13 cellular contexts compared by ENCODE assay signal in genomic region chr17:19723967-19724366, GRCh38. TPM values are rescaled to one million over a fixed set of nuclear protein-coding genes. Genes with fewer than 3 reads are reported as not detected.
DNase-seq lines count a peak whose midpoint lies in the region; ATAC-seq, FAIRE-seq and TF ChIP-seq lines count a peak whose summit lies in the region.
"Had no signal": no experiment of that assay in that cellular context is flagged by ENCODE, and none has a peak within 500 bp of the region (broad histone marks: within the 10 kb centered on the region; RNA-seq: fewer than 3 reads in every experiment).

No MANE protein-coding gene starts in this region.

- H3K36me3 ChIP-seq in CD4-positive, alpha-beta memory T cell (ENCODE audit: insufficient read depth, low read length), result no peaks in the 10 kb centered on the region
- H3K36me3 ChIP-seq in MG63, result no peaks in the 10 kb centered on the region
- H3K36me3 ChIP-seq in endothelial cell of umbilical vein (ENCODE audit: control insufficient read depth in 2 of 2, extremely low read depth in 1 of 2, insufficient read depth in 2 of 2, low read length in 2 of 2), result no peaks in the 10 kb centered on the region
- H3K36me3 ChIP-seq in psoas muscle (ENCODE audit: insufficient read depth in 1 of 2, low read depth in 1 of 2), result no peaks in the 10 kb centered on the region
- H3K36me3 ChIP-seq in SJCRH30, result no peaks in the 10 kb centered on the region

- H3K9me3 ChIP-seq in CD4-positive, alpha-beta memory T cell (ENCODE audit: control insufficient read depth in 1 of 2, low read length in 2 of 2), result no peaks in the 10 kb centered on the region
- H3K9me3 ChIP-seq in MG63, result no peaks in the 10 kb centered on the region
- no peaks in the 10 kb centered on the region for H3K9me3 ChIP-seq in endothelial cell of umbilical vein (replicated peaks; ENCODE audit: control insufficient read depth, insufficient read depth, low read length)
- no peaks in the 10 kb centered on the region for H3K9me3 ChIP-seq in psoas muscle
- H3K9me3 ChIP-seq in SJCRH30 (replicated peaks), result peaks cover 3% of the 10 kb centered on the region; the same call in 1 of the 2 replicates

- DNase-seq in CD4-positive, alpha-beta memory T cell, result no peak
- DNase-seq in MG63 (peak; percentile 59), endothelial cell of umbilical vein (ENCODE audit: low read depth, low spot score) (no peak), psoas muscle (peak in 1 of 2 donors; percentile 23), ecto neural progenitor cell (ENCODE audit: low spot score) (no peak), SJCRH30 (no peak), SW 1271 (lab: John Stamatoyannopoulos, UW) (no peak)
- no peak for DNase-seq in NK-92 treated with Interleukin-12 subunit alpha and Interleukin-12 subunit beta, amount 100 ng/mL, for 24 hours (lab: John Stamatoyannopoulos, UW)
- DNase-seq: activated CD4-positive, alpha-beta T cell treated with anti-CD3 and anti-CD28 coated beads, Interleukin-2, amount 10 ng/mL, durations not matched to agents 24 days and 14 days; COR-L47; NCI-H774 had no signal

- H3K4me1 ChIP-seq in CD4-positive, alpha-beta memory T cell (ENCODE audit: insufficient read depth, low read length), result peaks cover 21% of the 10 kb centered on the region
- H3K4me1 ChIP-seq in endothelial cell of umbilical vein (ENCODE audit: control insufficient read depth, extremely low read depth, insufficient read depth, low read length) (peaks cover 15% of the 10 kb centered on the region), psoas muscle (peaks cover 33% of the 10 kb centered on the region), SJCRH30 (peaks cover 25% of the 10 kb centered on the region)

- no peak for FAIRE-seq in endothelial cell of umbilical vein (lab: Jason Lieb, UNC)

- H3K4me1 Mint-ChIP-seq in CD4-positive, alpha-beta memory T cell, result peaks cover 16 to 41% (median 23%) of the 10 kb centered on the region in 4 donors

- H4K20me1 ChIP-seq in endothelial cell of umbilical vein (replicated peaks; ENCODE audit: control insufficient read depth, extremely low read depth, insufficient read depth, low read length), result no peaks in the 10 kb centered on the region

- no peaks in the 10 kb centered on the region for H3K27me3 Mint-ChIP-seq in CD4-positive, alpha-beta memory T cell

- H3K4me3 ChIP-seq in CD4-positive, alpha-beta memory T cell (ENCODE audit: low read length in 2 of 2), result peak overlapping the region in 1 of 2 donors; percentile 9
- no peak overlapping the region for H3K4me3 ChIP-seq in MG63
- H3K4me3 ChIP-seq in endothelial cell of umbilical vein (replicated peaks in 1 of 3; ENCODE audit: insufficient read depth in 1 of 3, low read depth in 1 of 3, low read length in 3 of 3), result no peak overlapping the region
- peak overlapping the region; percentile 55 for H3K4me3 ChIP-seq in psoas muscle
- H3K4me3 ChIP-seq in SJCRH30, result no peak overlapping the region

- H3K9me3 Mint-ChIP-seq in CD4-positive, alpha-beta memory T cell, result peaks cover 0 to 3% (median 0%) of the 10 kb centered on the region in 8 donors
- H3K9me3 Mint-ChIP-seq: activated CD4-positive, alpha-beta T cell treated with anti-CD3 and anti-CD28 coated beads, Interleukin-2, amount 10 ng/mL, durations not matched to agents 24 days and 14 days; activated naive CD4-positive, alpha-beta T cell treated with anti-CD3 and anti-CD28 coated beads, Interleukin-2, amount 10 ng/mL, durations not matched to agents 7 days and 5 days had no signal

- CTCF ChIA-PET in CD4-positive, alpha-beta memory T cell (lab: Charles Lee; ENCODE audit: partially characterized antibody), result interaction anchor here (0.9 to 2.2 kb wide), 4 partner anchors 11 to 209 kb away, joined by 3 to 7 read pairs (median 5); no protein-coding TSS in a partner anchor
- CTCF ChIA-PET in endothelial cell of umbilical vein (lab: Charles Lee), result interaction anchor here (0.7 to 1.1 kb wide), 2 partner anchors 39 to 1333 kb away, joined by 3 to 4 read pairs; no protein-coding TSS in a partner anchor

- H3K79me2 ChIP-seq in endothelial cell of umbilical vein (ENCODE audit: control insufficient read depth, insufficient read depth, low read length), result no peaks in the 10 kb centered on the region

- no TSS peak for BruUV-seq in endothelial cell of umbilical vein (replicated peaks; lab: Mats Ljungman, UMichigan)

- ATAC-seq in psoas muscle, result no peak

- POLR2A ChIA-PET in CD4-positive, alpha-beta memory T cell (lab: Charles Lee; ENCODE audit: partially characterized antibody), result no interaction called here
- POLR2A ChIA-PET in endothelial cell of umbilical vein (lab: Charles Lee), result no interaction called here

- H3K27ac Mint-ChIP-seq in CD4-positive, alpha-beta memory T cell, result peak overlapping the region in 6 of 7 donors; percentile 42 to 82 (median 67)
- H3K27ac Mint-ChIP-seq: activated CD4-positive, alpha-beta T cell treated with anti-CD3 and anti-CD28 coated beads, Interleukin-2, amount 10 ng/mL, durations not matched to agents 24 days and 14 days had no signal

- no peaks in the 10 kb centered on the region for H3K27me3 ChIP-seq in CD4-positive, alpha-beta memory T cell (ENCODE audit: insufficient read depth, low read length)
- H3K27me3 ChIP-seq in MG63, result no peaks in the 10 kb centered on the region
- no peaks in the 10 kb centered on the region for H3K27me3 ChIP-seq in endothelial cell of umbilical vein (ENCODE audit: control insufficient read depth in 2 of 2, insufficient read depth in 2 of 2, low read length in 2 of 2)
- no peaks in the 10 kb centered on the region for H3K27me3 ChIP-seq in psoas muscle (ENCODE audit: insufficient read depth in 3 of 3, low read length in 2 of 3)
- H3K27me3 ChIP-seq in SJCRH30, result no peaks in the 10 kb centered on the region

- TF ChIP-seq CTCF in endothelial cell of umbilical vein (IDR thresholded peaks at IDR 0.05; ENCODE audit: extremely low read depth in 1 of 2, insufficient read depth in 1 of 2, low read depth in 1 of 2, low read length in 2 of 2), result no peak
- no peak for TF ChIP-seq CTCF in psoas muscle (IDR thresholded peaks at IDR 0.05)

- H3K4me2 ChIP-seq in endothelial cell of umbilical vein (ENCODE audit: insufficient read depth, low read length), result no peak overlapping the region

- H3K9ac ChIP-seq in endothelial cell of umbilical vein (replicated peaks; ENCODE audit: extremely low read depth, insufficient read depth, low read length), result no peak overlapping the region

- TF ChIP-seq POLR2A in endothelial cell of umbilical vein (IDR thresholded peaks at IDR 0.05; ENCODE audit: low read depth, low read length), result no peak

- H3K36me3 Mint-ChIP-seq in CD4-positive, alpha-beta memory T cell, result no peaks in the 10 kb centered on the region
- H3K36me3 Mint-ChIP-seq: activated naive CD4-positive, alpha-beta T cell treated with anti-CD3 and anti-CD28 coated beads, Interleukin-2, amount 10 ng/mL, durations not matched to agents 7 days and 5 days had no signal

- H3K27ac ChIP-seq in CD4-positive, alpha-beta memory T cell (ENCODE audit: low read depth, low read length), result no peak overlapping the region
- no peak overlapping the region for H3K27ac ChIP-seq in endothelial cell of umbilical vein (ENCODE audit: insufficient read depth, low read depth, low read length)
- peak overlapping the region; percentile 75 for H3K27ac ChIP-seq in psoas muscle
- no peak overlapping the region for H3K27ac ChIP-seq in SJCRH30

- intact Hi-C loops in CD4-positive, alpha-beta memory T cell (cut with micrococcal nuclease), result no loop called here
- intact Hi-C loops in endothelial cell of umbilical vein (cut with micrococcal nuclease) (no loop called here), psoas muscle (cut with DNase I) (no loop called here)

- peak overlapping the region in 7 of 8 donors; percentile 59 to 81 (median 68) for H3K4me3 Mint-ChIP-seq in CD4-positive, alpha-beta memory T cell
- H3K4me3 Mint-ChIP-seq: activated CD4-positive, alpha-beta T cell treated with anti-CD3 and anti-CD28 coated beads, Interleukin-2, amount 10 ng/mL, durations not matched to agents 24 days and 14 days; activated naive CD4-positive, alpha-beta T cell treated with anti-CD3 and anti-CD28 coated beads, Interleukin-2, amount 10 ng/mL, durations not matched to agents 7 days and 5 days had no signal

- no peaks in the 10 kb centered on the region for H3K9me1 ChIP-seq in endothelial cell of umbilical vein (replicated peaks; ENCODE audit: control insufficient read depth, extremely low read depth, insufficient read depth, low read length)

- peak overlapping the region; percentile 86 for H2AFZ ChIP-seq in endothelial cell of umbilical vein (ENCODE audit: low read depth, low read length)

- 62 to 94% (median 84%) methylated on average over 1 of the region's 1 CpG for WGBS in psoas muscle, 3 donors

- dilution Hi-C loops in endothelial cell of umbilical vein (cut with MboI; ENCODE audit: extremely low pct_ligation_motif_present, low sequenced_read_pairs), result no loop called here

RNA-seq across cellular contexts. Expression of gene SLC47A2, which starts 7.6 kb away (rescaled TPM):
- total RNA-seq in CD4-positive, alpha-beta memory T cell, result not detected
- polyA plus RNA-seq in CD4-positive, alpha-beta memory T cell, result not detected
- total RNA-seq in MG63 (2014; rRNA removed; shearing (Covaris generic); ENCODE audit: low replicate concordance), result 24.8 and 27.9 TPM in 2 replicates
- total RNA-seq in endothelial cell of umbilical vein (not detected in 2 replicates), psoas muscle (1 to 10 TPM in 1 of 4 donors, not detected in 3; 1.1 TPM)
- polyA plus RNA-seq in endothelial cell of umbilical vein (not detected in 2 replicates), psoas muscle (under 1 TPM; 0.01 to 0.08 (median 0.03) TPM)
- not detected in 2 replicates for polyA plus RNA-seq in endothelial cell of umbilical vein (2011; cell fraction: cytosol; rRNA removed)
- not detected in 2 replicates for polyA plus RNA-seq in endothelial cell of umbilical vein (2011; cell fraction: nucleus; rRNA removed)
- polyA plus RNA-seq in endothelial cell of umbilical vein (2012), result not detected in 2 replicates
- polyA minus RNA-seq in endothelial cell of umbilical vein, result not detected in 2 replicates
- not detected for polyA minus RNA-seq in endothelial cell of umbilical vein (2011; cell fraction: cytosol; rRNA and poly(A)+ RNA removed)
- not detected in 2 replicates for polyA minus RNA-seq in endothelial cell of umbilical vein (2011; cell fraction: nucleus; rRNA and poly(A)+ RNA removed)
- not detected in 2 replicates for total RNA-seq in SJCRH30 (2014; rRNA removed; shearing (Covaris generic))
- total RNA-seq: activated CD4-positive, alpha-beta T cell treated with anti-CD3 and anti-CD28 coated beads, Interleukin-2, amount 10 ng/mL, durations not matched to agents 24 days and 14 days; fibroblast of villous mesenchyme had no signal

RNA-seq across cellular contexts. Expression of gene ALDH3A1, which starts 24.1 kb away (rescaled TPM):
- total RNA-seq in CD4-positive, alpha-beta memory T cell, result not detected
- not detected for polyA plus RNA-seq in CD4-positive, alpha-beta memory T cell
- 240 and 395 TPM in 2 replicates for total RNA-seq in MG63 (2014; rRNA removed; shearing (Covaris generic); ENCODE audit: low replicate concordance)
- total RNA-seq in endothelial cell of umbilical vein, result 1.2 TPM in 2 replicates
- polyA plus RNA-seq in endothelial cell of umbilical vein, result 0.11 and 0.25 TPM in 2 replicates
- 0.12 and 0.47 TPM in 2 replicates for polyA plus RNA-seq in endothelial cell of umbilical vein (2011; cell fraction: cytosol; rRNA removed)
- polyA plus RNA-seq in endothelial cell of umbilical vein (2011; cell fraction: nucleus; rRNA removed), result 0.09 and 0.22 TPM in 2 replicates
- 0.18 and 0.21 TPM in 2 replicates for polyA plus RNA-seq in endothelial cell of umbilical vein (2012)
- polyA minus RNA-seq in endothelial cell of umbilical vein, result 0.23 TPM in 1 of 2 replicates, not detected in the other
- polyA minus RNA-seq in endothelial cell of umbilical vein (2011; cell fraction: cytosol; rRNA and poly(A)+ RNA removed), result 8.3 TPM
- polyA minus RNA-seq in endothelial cell of umbilical vein (2011; cell fraction: nucleus; rRNA and poly(A)+ RNA removed), result 0.63 TPM in 1 of 2 replicates, not detected in the other
- 1 to 10 TPM in 1 of 4 donors, under 1 TPM in 2, not detected in 1; 0.17 to 6.5 (median 0.24) TPM for total RNA-seq in psoas muscle
- polyA plus RNA-seq in psoas muscle, result under 1 TPM; 0.05 to 0.20 (median 0.12) TPM
- total RNA-seq in SJCRH30 (2014; rRNA removed; shearing (Covaris generic)), result not detected in 2 replicates
- total RNA-seq: activated CD4-positive, alpha-beta T cell treated with anti-CD3 and anti-CD28 coated beads, Interleukin-2, amount 10 ng/mL, durations not matched to agents 24 days and 14 days; fibroblast of villous mesenchyme had no signal

Comparison
In these comparisons a context has a peak if more than half of its experiments do, and no peak if none do; other contexts are left out.
1. RNA of gene SLC47A2, which starts 7.6 kb away (total RNA-seq): 24.8 to 27.9 TPM in MG63; not detected in CD4-positive, alpha-beta memory T cell, not detected in endothelial cell of umbilical vein, 1.1 TPM in psoas muscle and not detected in SJCRH30; every median in the first group is over 10 times any median in the second.
2. RNA of gene ALDH3A1, which starts 24.1 kb away (total RNA-seq): 240 to 395 TPM in MG63; 1.2 TPM in endothelial cell of umbilical vein, 0.17 to 6.5 TPM in psoas muscle, not detected in CD4-positive, alpha-beta memory T cell and not detected in SJCRH30; every median in the first group is over 10 times any median in the second.